ENCODE assay signal across 8 cellular contexts in the genomic region with DNA sequence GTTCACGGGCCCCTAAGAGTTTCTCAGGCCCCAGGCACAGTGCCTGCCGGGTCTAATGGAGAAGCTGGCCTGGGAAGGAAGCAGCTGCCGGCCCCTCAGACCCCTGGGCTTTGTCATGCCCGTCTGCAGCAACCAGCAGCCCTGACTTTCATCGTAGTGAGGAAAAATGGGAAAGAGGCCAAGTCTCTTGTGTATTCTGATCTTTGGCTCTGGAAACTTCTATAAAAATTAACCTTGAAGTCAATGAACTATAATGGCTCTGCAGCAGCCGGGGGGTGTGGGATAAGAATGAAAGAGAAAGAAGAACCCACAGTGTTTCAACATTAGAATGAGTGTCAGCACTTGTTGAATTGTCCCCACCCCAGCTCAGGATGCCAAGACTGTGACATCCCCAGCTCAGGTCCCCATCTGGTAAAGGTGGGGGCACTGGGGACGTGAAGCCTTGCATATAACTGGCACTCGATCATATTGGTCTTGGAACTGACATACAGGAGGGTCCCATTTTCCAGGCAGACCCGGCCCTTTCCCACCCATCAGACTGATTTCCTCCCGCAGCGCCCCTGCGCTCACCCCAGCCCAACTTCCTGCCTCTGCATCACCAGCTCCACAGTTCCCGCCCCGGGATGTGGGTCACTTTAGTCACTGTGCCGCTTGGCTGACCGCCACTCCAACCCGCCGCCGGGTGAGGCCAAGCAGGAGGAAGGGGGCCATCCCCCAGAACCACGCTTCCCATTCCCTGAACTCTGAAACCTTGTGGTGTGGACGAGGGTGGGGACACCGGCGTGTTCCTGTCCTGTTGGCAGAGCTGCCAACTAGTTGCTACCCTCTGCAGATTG. TPM values are rescaled to one million over a fixed set of nuclear protein-coding genes. Genes with fewer than 3 reads are reported as not detected.
DNase-seq lines count a peak whose midpoint lies in the region; ATAC-seq and TF ChIP-seq lines count a peak whose summit lies in the region.

No MANE protein-coding gene starts in this region.

- ATAC-seq in GM18502 (IDR thresholded peaks at IDR 0.05; ENCODE audit: poor library complexity, unreplicated experiment) (peak; percentile 67), HG03097 (IDR thresholded peaks at IDR 0.05; ENCODE audit: low FRiP score, unreplicated experiment) (peak; percentile 60), natural killer cell (peak; percentile 77 to 86 (median 84)), HG03442 (IDR thresholded peaks at IDR 0.05; ENCODE audit: unreplicated experiment) (no peak)

- H3K4me1 Mint-ChIP-seq in natural killer cell: peaks cover 11 to 27% of the 10 kb centered on the region in 2 donors

- no peaks in the 10 kb centered on the region for H3K36me3 Mint-ChIP-seq in natural killer cell

- peak overlapping the region; percentile 39 for H3K4me3 ChIP-seq in epithelial cell of proximal tubule (ENCODE audit: low read depth, low read length)

- DNase-seq in SW 1271 (lab: John Stamatoyannopoulos, UW) (peak; percentile 90 to 96), epithelial cell of proximal tubule (ENCODE audit: low read depth) (no peak), natural killer cell (peak; percentile 28), cerebellar cortex (ENCODE audit: low spot score) (no peak), NCI-H2107 (lab: John Stamatoyannopoulos, UW) (no peak)

- H3K27ac Mint-ChIP-seq in natural killer cell: peak overlapping the region; percentile 74 to 91

- peak overlapping the region; percentile 67 for H3K4me3 Mint-ChIP-seq in natural killer cell

- H3K27me3 Mint-ChIP-seq in natural killer cell (ENCODE audit: low read depth in 2 of 2): no peaks in the 10 kb centered on the region

- intact Hi-C loops in natural killer cell (cut with micrococcal nuclease): no loop called here

- no peaks in the 10 kb centered on the region for H3K9me3 Mint-ChIP-seq in natural killer cell

- TF ChIP-seq CTCF in epithelial cell of proximal tubule (conservative IDR thresholded peaks at IDR 0.05; ENCODE audit: low read depth, low read length): no peak
- no peak for TF ChIP-seq CTCF in natural killer cell (IDR thresholded peaks at IDR 0.05)

RNA-seq across cellular contexts. Expression of a gene that starts 12.7 kb away (rescaled TPM):
- total RNA-seq in epithelial cell of proximal tubule (137 and 150 TPM in 2 replicates), natural killer cell (under 1 TPM in 2 of 3 donors, not detected in 1; 0.33 TPM)

Comparison
In these comparisons a context has a peak if more than half of its experiments do, and no peak if none do; other contexts are left out.
1. DNase-seq: peak in SW 1271 (2 of 2) and natural killer cell (single experiment); none in epithelial cell of proximal tubule (single experiment), cerebellar cortex (single experiment) and NCI-H2107 (single experiment).
2. RNA of a gene that starts 12.7 kb away (total RNA-seq): 137 to 150 TPM in epithelial cell of proximal tubule; 0.33 TPM in natural killer cell; every median in the first group is over 100 times any median in the second.